In the genomic region with DNA sequence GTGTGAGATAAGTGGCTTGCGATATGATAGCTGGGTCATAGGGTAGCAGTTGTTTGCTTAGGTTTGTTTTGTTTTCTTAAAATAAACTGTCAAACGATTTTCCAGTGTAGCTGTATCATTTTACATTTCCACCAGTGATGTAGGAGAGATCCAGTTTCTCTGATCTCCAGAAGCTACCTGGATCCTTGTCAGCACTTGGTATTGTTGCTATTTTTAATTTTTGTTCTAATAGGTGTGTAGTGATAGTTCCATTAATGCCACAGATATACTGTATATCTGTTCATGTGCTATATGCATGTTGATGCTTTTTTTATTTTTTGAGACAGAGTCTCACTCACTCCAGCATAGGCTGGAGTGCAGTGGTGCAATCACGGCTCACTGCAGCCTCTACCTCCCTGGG, we compare ENCODE assay signal across 8 cellular contexts. TPM values are rescaled to one million over a fixed set of nuclear protein-coding genes. Genes with fewer than 3 reads are reported as not detected.
"Had no signal": no experiment of that assay in that cellular context is flagged by ENCODE, and none has a peak within 500 bp of the region (broad histone marks: within the 10 kb centered on the region; RNA-seq: fewer than 3 reads in every experiment).

No MANE protein-coding gene starts in this region.

- H3K4me3 ChIP-seq: GM23338 had no signal

- H3K4me2 ChIP-seq: GM23338, KMS-11 had no signal

- DNase-seq: H9, HCEC 1CT, HFFc6, KBM-7 had no signal

- H3K27ac ChIP-seq: HL-60, KMS-11 had no signal

- H2AFZ ChIP-seq: GM23338 had no signal

RNA-seq across cellular contexts. Expression of a gene that starts 44.4 kb away (rescaled TPM):
- total RNA-seq: HepG2, HFFc6 had no signal
